ENCODE assay signal across 8 cellular contexts in the genomic region with DNA sequence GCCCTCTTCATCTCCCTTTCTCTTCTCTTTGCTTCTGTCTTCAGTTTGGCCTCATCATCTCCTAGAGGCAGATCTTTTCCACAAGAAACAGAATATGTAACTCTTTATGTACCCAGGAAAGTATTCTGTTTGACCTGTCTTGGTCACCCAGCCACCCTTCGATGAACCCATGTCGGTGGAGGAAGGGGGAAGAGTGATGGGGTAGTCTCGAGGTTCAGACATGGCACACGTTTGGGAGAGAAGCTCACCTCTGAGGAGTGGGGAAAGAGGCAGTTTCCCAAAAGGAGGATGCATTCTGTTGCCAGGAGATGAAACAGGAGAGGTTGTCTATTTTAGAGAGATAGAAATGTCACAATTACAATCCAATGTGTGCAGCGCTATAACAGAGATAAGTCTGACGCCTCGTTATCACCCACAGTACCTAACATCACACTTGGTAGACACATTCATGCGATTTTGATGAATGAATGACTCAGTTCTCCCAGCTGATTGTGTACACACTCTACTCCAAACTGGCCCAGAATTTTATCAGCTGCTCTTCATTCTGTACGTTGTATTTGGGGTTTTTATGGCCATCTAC. TPM values are rescaled to one million over a fixed set of nuclear protein-coding genes. Genes with fewer than 3 reads are reported as not detected.
DNase-seq lines count a peak whose midpoint lies in the region; ATAC-seq and TF ChIP-seq lines count a peak whose summit lies in the region.

No MANE protein-coding gene starts in this region.

- TF ChIP-seq CTCF in cardiac muscle cell (IDR thresholded peaks at IDR 0.05; ENCODE audit: low read depth, low read length) (no peak), astrocyte of the cerebellum (IDR thresholded peaks at IDR 0.05; ENCODE audit: low read depth, low read length, missing control alignments) (no peak), thyroid gland (IDR thresholded peaks at IDR 0.05) (no peak)

- H3K27ac ChIP-seq in cardiac muscle cell, result peak overlapping the region; percentile 94
- peak overlapping the region in 2 of 3 donors; percentile 96 to 97 for H3K27ac ChIP-seq in thyroid gland

- ATAC-seq in GM18511 (IDR thresholded peaks at IDR 0.05; ENCODE audit: unreplicated experiment), result no peak
- ATAC-seq in GM19397 (IDR thresholded peaks at IDR 0.05; ENCODE audit: unreplicated experiment), result no peak

- intact Hi-C loops in cardiac septum (cut with DNase I) (loop anchor here (2.0 kb wide), 1 partner anchor 50 kb away; no protein-coding TSS in a partner anchor), thyroid gland (cut with DNase I) (no loop called here)

- H3K4me1 ChIP-seq in cardiac muscle cell (ENCODE audit: low read depth) (peaks cover 18% of the 10 kb centered on the region), thyroid gland (peaks cover 21 to 23% of the 10 kb centered on the region in 2 donors)

- no peak for TF ChIP-seq POLR2A in thyroid gland (IDR thresholded peaks at IDR 0.05)

- H3K4me3 ChIP-seq in cardiac muscle cell, result peak overlapping the region; percentile 89
- H3K4me3 ChIP-seq in astrocyte of the cerebellum (ENCODE audit: low read depth, low read length), result peak overlapping the region; percentile 76
- peak overlapping the region in 2 of 3 donors; percentile 56 to 84 for H3K4me3 ChIP-seq in thyroid gland (replicated peaks in 1 of 3)

- H3K9me3 ChIP-seq in cardiac muscle cell (ENCODE audit: low read depth), result no peaks in the 10 kb centered on the region
- no peaks in the 10 kb centered on the region for H3K9me3 ChIP-seq in thyroid gland

- 66 to 78% methylated on average over 9 of the region's 9 CpGs for WGBS in thyroid gland, 2 donors

- no peaks in the 10 kb centered on the region for H3K36me3 ChIP-seq in cardiac muscle cell
- no peaks in the 10 kb centered on the region for H3K36me3 ChIP-seq in thyroid gland

- in situ Hi-C loops in astrocyte of the cerebellum (cut with HindIII; ENCODE audit: low sequenced_read_pairs), result no loop called here

- H3K27me3 ChIP-seq in cardiac muscle cell, result no peaks in the 10 kb centered on the region
- no peaks in the 10 kb centered on the region for H3K27me3 ChIP-seq in thyroid gland

- DNase-seq in cardiac muscle cell (ENCODE audit: low read depth in 1 of 2, low spot score in 1 of 2), result no peak
- DNase-seq in cardiac septum (ENCODE audit: low spot score), result no peak
- no peak for DNase-seq in astrocyte of the cerebellum (ENCODE audit: low read depth)
- peak; percentile 10 for DNase-seq in left kidney (ENCODE audit: low read depth, low spot score)
- DNase-seq in thyroid gland, result no peak
- no peak for DNase-seq in HuH-7.5 (ENCODE audit: low spot score)

RNA-seq across cellular contexts. Expression of a gene that starts 0.7 kb away (rescaled TPM):
- total RNA-seq in cardiac muscle cell (68.6 and 82.3 TPM in 2 replicates), cardiac septum (51.0 TPM), thyroid gland (100 to 1,000 TPM in 1 of 4 donors, 10 to 100 TPM in 3; 63.3 to 104 (median 91.1) TPM)
- polyA plus RNA-seq in cardiac muscle cell, result 25.3 and 34.1 TPM in 2 replicates

RNA-seq across cellular contexts. Expression of a gene that starts 1.9 kb away (rescaled TPM):
- total RNA-seq in cardiac muscle cell (0.32 TPM in 1 of 2 replicates, not detected in the other), cardiac septum (not detected), thyroid gland (1 to 10 TPM in 2 of 4 donors, under 1 TPM in 1, not detected in 1; 0.27 to 2.0 (median 1.4) TPM)
- polyA plus RNA-seq in cardiac muscle cell, result 0.81 and 1.9 TPM in 2 replicates
